Comparison of ENCODE assay signal across 25 cellular contexts in genomic region chr3:69930564-69930963, GRCh38.
DNase-seq lines count a peak whose midpoint lies in the region; ATAC-seq, FAIRE-seq and TF ChIP-seq lines count a peak whose summit lies in the region.
"Had no signal": no experiment of that assay in that cellular context is flagged by ENCODE, and none has a peak within 500 bp of the region (broad histone marks: within the 10 kb centered on the region; RNA-seq: fewer than 3 reads in every experiment).

No MANE protein-coding gene starts in this region.

- H3K27me3 ChIP-seq in osteoblast (ENCODE audit: insufficient read depth, low read length) = no peaks in the 10 kb centered on the region
- H3K27me3 ChIP-seq: body of pancreas had no signal

- no peaks in the 10 kb centered on the region for H3K79me2 ChIP-seq in osteoblast (ENCODE audit: insufficient read depth, low read length)

- H4K20me1 ChIP-seq in osteoblast (ENCODE audit: insufficient read depth, low read length) = peaks cover 2% of the 10 kb centered on the region

- no peak overlapping the region for H3K4me3 ChIP-seq in osteoblast (ENCODE audit: insufficient read depth, low read length)
- H3K4me3 ChIP-seq: body of pancreas had no signal

- no peak for ATAC-seq in HG03442 (IDR thresholded peaks at IDR 0.05; ENCODE audit: unreplicated experiment)
- ATAC-seq: activated naive CD4-positive, alpha-beta T cell treated with anti-CD3 and anti-CD28 coated beads, Interleukin-2, amount 50 U/mL, for 72 hours; activated T-helper 17 cell treated with anti-CD3 and anti-CD28 coated beads, Interleukin-2, amount 50 U/mL, for 72 hours; body of pancreas; sciatic nerve; SK-N-SH treated with all-trans-retinoic acid at 6 μM for 48 hours had no signal

- H3K36me3 ChIP-seq in osteoblast (ENCODE audit: insufficient read depth, low read length) = no peaks in the 10 kb centered on the region
- H3K36me3 ChIP-seq: WERI-Rb-1 had no signal

- H3K27ac ChIP-seq in osteoblast (ENCODE audit: low read depth, low read length) = no peak overlapping the region
- H3K27ac ChIP-seq: body of pancreas, C4-2B, RWPE1, WERI-Rb-1 had no signal

- no peaks in the 10 kb centered on the region for H3K9me3 ChIP-seq in osteoblast (ENCODE audit: low read depth, low read length)
- H3K9me3 ChIP-seq: body of pancreas had no signal

- peak; percentile 31 for DNase-seq in EH (ENCODE audit: low read depth)
- DNase-seq in amniotic epithelial cell (ENCODE audit: low read depth) = peak; percentile 9
- peak; percentile 85 for DNase-seq in globus pallidus (ENCODE audit: low spot score)
- peak; percentile 91 for DNase-seq in pons (ENCODE audit: low spot score)
- no peak for DNase-seq in osteoblast (ENCODE audit: insufficient read length, low spot score, missing footprints)
- no peak for DNase-seq in NK-92 treated with Interleukin-12 subunit alpha and Interleukin-12 subunit beta, amount 100 ng/mL, for 24 hours (lab: John Stamatoyannopoulos, UW)
- DNase-seq in GM19239 (ENCODE audit: insufficient read length, low spot score) = no peak
- DNase-seq: ACHN; activated CD4-positive, alpha-beta T cell treated with anti-CD3 and anti-CD28 coated beads, Interleukin-2, amount 10 ng/mL, durations not matched to agents 7 days and 5 days; body of pancreas; H9; NCI-H2171 treated with DMSO at 0.1 percent for 48 hours; NCI-H69; WERI-Rb-1 had no signal

- no peak for TF ChIP-seq CTCF in osteoblast (IDR thresholded peaks at IDR 0.05; ENCODE audit: extremely low read depth, low read depth, low read length)

- no peak overlapping the region for H2AFZ ChIP-seq in osteoblast (ENCODE audit: low read length)

- H3K4me1 ChIP-seq in osteoblast (ENCODE audit: insufficient read depth, low read length) = no peaks in the 10 kb centered on the region

- no peak for FAIRE-seq in GM19239 (lab: Jason Lieb, UNC)
- FAIRE-seq: colon, D721Med, keratinocyte, urothelium cell line had no signal

- H3K4me2 ChIP-seq in osteoblast (ENCODE audit: insufficient read depth, low read length) = no peak overlapping the region

Comparison
In these comparisons a context has a peak if more than half of its experiments do, and no peak if none do; other contexts are left out.
1. DNase-seq: peak in EH (single experiment), amniotic epithelial cell (single experiment), globus pallidus (single experiment) and pons (single experiment); none in osteoblast (single experiment), NK-92 treated with Interleukin-12 subunit alpha and Interleukin-12 subunit beta, amount 100 ng/mL, for 24 hours (single experiment) and GM19239 (single experiment).